17 cellular contexts compared by ENCODE assay signal in genomic region chr9:136219276-136219675, GRCh38.
DNase-seq lines count a peak whose midpoint lies in the region; ATAC-seq and TF ChIP-seq lines count a peak whose summit lies in the region.
"Had no signal": no experiment of that assay in that cellular context is flagged by ENCODE, and none has a peak within 500 bp of the region (broad histone marks: within the 10 kb centered on the region; RNA-seq: fewer than 3 reads in every experiment).

No MANE protein-coding gene starts in this region.

- in situ Hi-C loops in astrocyte of the cerebellum (cut with HindIII; ENCODE audit: low sequenced_read_pairs) = no loop called here

- no peak for ATAC-seq in HG02610 (IDR thresholded peaks at IDR 0.05; ENCODE audit: unreplicated experiment)
- ATAC-seq: left cardiac atrium had no signal

- TF ChIP-seq CTCF in astrocyte of the cerebellum (IDR thresholded peaks at IDR 0.05; ENCODE audit: low read depth, low read length, missing control alignments) = no peak

- H3K4me3 ChIP-seq in astrocyte of the cerebellum (ENCODE audit: low read depth, low read length) = no peak overlapping the region

- DNase-seq in DMS79 treated with DMSO at 0.1 percent for 48 hours (lab: John Stamatoyannopoulos, UW) (peak; percentile 45), LoVo (ENCODE audit: low spot score) (peak; percentile 3), astrocyte of the cerebellum (ENCODE audit: low read depth) (peak; percentile 54), non-pigmented ciliary epithelial cell (ENCODE audit: low read depth) (peak; percentile 15), NCI-H1436 (lab: John Stamatoyannopoulos, UW) (no peak), NCI-H2081 (lab: John Stamatoyannopoulos, UW) (no peak)
- DNase-seq: CD4-positive, CD25-positive, alpha-beta regulatory T cell; effector memory CD4-positive, alpha-beta T cell; foreskin melanocyte; left cardiac atrium; midbrain; NCI-H1092; Right ventricle myocardium superior; stimulated activated CD4-positive, alpha-beta T cell treated with anti-CD3 and anti-CD28 coated beads, Interleukin-15, amount 100 ng/mL, for 24 hours; stimulated activated naive CD4-positive, alpha-beta T cell treated with Interleukin-2 at 50 U/mL for 16 hours; trophoblast cell had no signal

Comparison
In these comparisons a context has a peak if more than half of its experiments do, and no peak if none do; other contexts are left out.
1. DNase-seq: peak in DMS79 treated with DMSO at 0.1 percent for 48 hours (single experiment), LoVo (single experiment), astrocyte of the cerebellum (single experiment) and non-pigmented ciliary epithelial cell (single experiment); none in NCI-H1436 (single experiment) and NCI-H2081 (0 of 2).